Comparison of ENCODE assay signal across 13 cellular contexts in the genomic region with DNA sequence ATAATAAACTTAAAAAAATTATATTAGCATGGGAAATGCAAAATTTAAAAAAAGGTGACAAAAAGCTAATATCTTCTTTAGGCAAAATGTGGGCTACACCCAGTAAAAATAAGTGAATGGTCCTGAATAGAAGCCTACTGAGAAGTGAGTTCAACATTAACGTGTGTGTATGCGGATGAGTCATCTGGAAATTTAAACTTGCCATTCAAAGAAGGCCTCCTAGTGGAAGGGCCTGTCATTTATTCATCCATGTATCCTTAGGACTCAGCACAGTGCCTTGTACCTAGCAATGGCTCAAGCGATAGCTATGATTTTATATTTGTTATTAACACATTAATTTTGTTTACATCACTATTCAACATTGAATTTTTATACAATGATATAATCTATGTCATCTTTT.
DNase-seq lines count a peak whose midpoint lies in the region; ATAC-seq and TF ChIP-seq lines count a peak whose summit lies in the region.
"Had no signal": no experiment of that assay in that cellular context is flagged by ENCODE, and none has a peak within 500 bp of the region (broad histone marks: within the 10 kb centered on the region; RNA-seq: fewer than 3 reads in every experiment).

No MANE protein-coding gene starts in this region.

- H3K9me3 ChIP-seq in IMR-90 (ENCODE audit: control insufficient read depth, insufficient read depth, low read length), result 0 out of 2 replicates have a peak, but pooled peaks cover 3% of the 10 kb centered on the region
- H3K9me3 ChIP-seq in liver (ENCODE audit: control insufficient read depth in 4 of 4, low read length in 3 of 4), result no peaks in the 10 kb centered on the region
- H3K9me3 ChIP-seq in hepatocyte (ENCODE audit: low read depth), result no peaks in the 10 kb centered on the region
- H3K9me3 ChIP-seq: esophagus muscularis mucosa, uterus had no signal

- in situ Hi-C loops in IMR-90 (cut with MboI; ENCODE audit: low sequenced_read_pairs), result no loop called here
- in situ Hi-C loops in brain microvascular endothelial cell (cut with HindIII; ENCODE audit: low pct_ligation_motif_present, low sequenced_read_pairs), result no loop called here

- H3K36me3 ChIP-seq in IMR-90 (ENCODE audit: control insufficient read depth, insufficient read depth, low read length), result no peaks in the 10 kb centered on the region
- no peaks in the 10 kb centered on the region for H3K36me3 ChIP-seq in brain microvascular endothelial cell (replicated peaks)
- H3K36me3 ChIP-seq in liver (ENCODE audit: control insufficient read depth in 4 of 4, insufficient read depth in 3 of 4, low read depth in 1 of 4, low read length in 3 of 4), result no peaks in the 10 kb centered on the region
- H3K36me3 ChIP-seq in hepatocyte (replicated peaks; ENCODE audit: insufficient read depth, low read depth), result no peaks in the 10 kb centered on the region
- H3K36me3 ChIP-seq: esophagus muscularis mucosa, uterus had no signal

- CTCF ChIA-PET in IMR-90 (lab: Yijun Ruan, JAX), result no interaction called here

- H3K4me3 ChIP-seq in IMR-90 (ENCODE audit: insufficient read depth, low read depth, low read length) (no peak overlapping the region), brain microvascular endothelial cell (ENCODE audit: low read depth, low read length) (no peak overlapping the region), liver (ENCODE audit: low read depth in 1 of 3, low read length in 3 of 3) (no peak overlapping the region), hepatocyte (no peak overlapping the region)
- H3K4me3 ChIP-seq: esophagus muscularis mucosa, uterus had no signal

- H3K4me1 ChIP-seq in IMR-90 (ENCODE audit: control insufficient read depth, insufficient read depth, low read length) (no peaks in the 10 kb centered on the region), liver (ENCODE audit: control insufficient read depth in 4 of 4, insufficient read depth in 4 of 4, low read length in 3 of 4) (no peaks in the 10 kb centered on the region), hepatocyte (ENCODE audit: insufficient read depth) (no peaks in the 10 kb centered on the region)
- H3K4me1 ChIP-seq: esophagus muscularis mucosa, uterus had no signal

- H4K5ac ChIP-seq in IMR-90 (ENCODE audit: low read depth, low read length), result no peak overlapping the region

- no peak overlapping the region for H3K23ac ChIP-seq in IMR-90 (ENCODE audit: low read depth, low read length)

- TF ChIP-seq POLR2A in IMR-90 (IDR thresholded peaks at IDR 0.05; ENCODE audit: low read depth, low read length), result no peak

- H2BK5ac ChIP-seq in IMR-90 (ENCODE audit: low read depth, low read length, poor library complexity, severe bottlenecking), result no peak overlapping the region

- POLR2A ChIA-PET in IMR-90 (lab: Charles Lee; ENCODE audit: unreplicated experiment), result no interaction called here

- H3K27ac ChIP-seq in C4-2B (no peak overlapping the region), IMR-90 (ENCODE audit: insufficient read depth, low read length) (no peak overlapping the region), brain microvascular endothelial cell (no peak overlapping the region), liver (ENCODE audit: low read depth in 1 of 2, low read length in 2 of 2) (no peak overlapping the region), hepatocyte (no peak overlapping the region)
- H3K27ac ChIP-seq: esophagus muscularis mucosa, uterus had no signal

- dilution Hi-C loops in IMR-90 (cut with HindIII; ENCODE audit: low sequenced_read_pairs, unreplicated experiment), result no loop called here

- H3K4ac ChIP-seq in IMR-90 (ENCODE audit: low read depth, low read length), result no peak overlapping the region

- H3K4me2 ChIP-seq in IMR-90 (ENCODE audit: low read depth, low read length), result no peak overlapping the region
- H3K4me2 ChIP-seq in hepatocyte, result no peak overlapping the region

- H4K20me1 ChIP-seq in IMR-90 (ENCODE audit: insufficient read depth, low read length) (no peaks in the 10 kb centered on the region), hepatocyte (ENCODE audit: insufficient read depth, poor library complexity, severe bottlenecking) (no peaks in the 10 kb centered on the region)

- H2BK20ac ChIP-seq in IMR-90 (ENCODE audit: low read depth, low read length), result no peak overlapping the region

- H3K56ac ChIP-seq in IMR-90 (ENCODE audit: extremely low read depth, insufficient read depth, low read length), result no peak overlapping the region

- H3K14ac ChIP-seq in IMR-90 (replicated peaks; ENCODE audit: low read depth, low read length), result no peak overlapping the region

- H2BK15ac ChIP-seq in IMR-90 (ENCODE audit: low read depth, low read length), result no peak overlapping the region

- no CpG with 5 or more reads among the region's 3 CpGs for whole genome bisulfite sequencing in IMR-90 (ENCODE audit: extremely low coverage in 2 of 2, insufficient read length in 1 of 2), 2 experiments
- WGBS in liver, result 80% methylated on average over 3 of the region's 3 CpGs
- 90% methylated on average over 3 of the region's 3 CpGs for WGBS in hepatocyte (ENCODE audit: low lambda C conversion rate, missing lambda C conversion rate)

- no peak overlapping the region for H2AK9ac ChIP-seq in IMR-90 (replicated peaks; ENCODE audit: low read depth, low read length, poor library complexity)

- DNase-seq in IMR-90 (peak; percentile 11), brain microvascular endothelial cell (peak; percentile 19), D341Med (ENCODE audit: low spot score) (no peak), hepatocyte (ENCODE audit: low spot score) (no peak), NCI-H1436 (lab: John Stamatoyannopoulos, UW) (no peak)
- DNase-seq: activated naive CD4-positive, alpha-beta T cell treated with anti-CD3 and anti-CD28 coated beads, Interleukin-2, amount 50 U/mL, for 16 hours; NCI-H2081 treated with DMSO at 0.1 percent for 48 hours; stimulated activated CD4-positive, alpha-beta T cell treated with anti-CD3 and anti-CD28 coated beads, Interleukin-2, amount 100 ng/mL, for 48 hours; uterus had no signal

- no peaks in the 10 kb centered on the region for H3K9me1 ChIP-seq in IMR-90 (ENCODE audit: insufficient read depth, low read length)

- H3K18ac ChIP-seq in IMR-90 (ENCODE audit: low read depth, low read length), result no peak overlapping the region

- no peak overlapping the region for H3K9ac ChIP-seq in IMR-90 (ENCODE audit: low read depth, low read length)
- H3K9ac ChIP-seq in liver (ENCODE audit: low read depth in 1 of 2, low read length in 2 of 2), result no peak overlapping the region

- H3K27me3 ChIP-seq in IMR-90 (ENCODE audit: control insufficient read depth, insufficient read depth, low read length) (no peaks in the 10 kb centered on the region), brain microvascular endothelial cell (replicated peaks) (no peaks in the 10 kb centered on the region), liver (ENCODE audit: control insufficient read depth in 4 of 4, insufficient read depth in 4 of 4, low read length in 3 of 4) (no peaks in the 10 kb centered on the region), hepatocyte (no peaks in the 10 kb centered on the region)
- H3K27me3 ChIP-seq: esophagus muscularis mucosa, uterus had no signal

- no peak overlapping the region for H4K91ac ChIP-seq in IMR-90 (ENCODE audit: insufficient read depth, low read depth, low read length)

- TF ChIP-seq CTCF in C4-2B (conservative IDR thresholded peaks at IDR 0.05) (peak; percentile 27), IMR-90 (conservative IDR thresholded peaks at IDR 0.05; ENCODE audit: low read depth, low read length) (no peak; the same call in 1 of the 2 replicates), brain microvascular endothelial cell (IDR thresholded peaks at IDR 0.05; ENCODE audit: low read depth, low read length, missing control alignments) (peak; percentile 30), liver (IDR thresholded peaks at IDR 0.05; ENCODE audit: low read depth, low read length, missing input control) (peak; percentile 36), hepatocyte (IDR thresholded peaks at IDR 0.05; ENCODE audit: poor library complexity) (no peak)

- ATAC-seq in IMR-90 (ENCODE audit: low read depth), result no peak
- ATAC-seq in GM21390 (IDR thresholded peaks at IDR 0.05; ENCODE audit: unreplicated experiment), result no peak

- H2AK5ac ChIP-seq in IMR-90 (ENCODE audit: low read depth, low read length), result no peak overlapping the region

- no peak overlapping the region for H2BK120ac ChIP-seq in IMR-90 (ENCODE audit: low read depth, low read length)

- no peaks in the 10 kb centered on the region for H3K79me1 ChIP-seq in IMR-90 (ENCODE audit: low read depth in 1 of 2, low read length in 2 of 2)

- H3K79me2 ChIP-seq in hepatocyte, result no peaks in the 10 kb centered on the region

- TF ChIP-seq RAD21 in IMR-90 (IDR thresholded peaks at IDR 0.05; ENCODE audit: low read length) (no peak), liver (IDR thresholded peaks at IDR 0.05) (peak; percentile 65 to 69)

- BruUV-seq in IMR-90 (replicated peaks; lab: Mats Ljungman, UMichigan), result no TSS peak

- H3K9me2 ChIP-seq in hepatocyte (replicated peaks; ENCODE audit: insufficient read depth), result no peaks in the 10 kb centered on the region

- H4K8ac ChIP-seq in IMR-90 (ENCODE audit: low read depth in 2 of 2, low read length in 2 of 2), result no peak overlapping the region

- intact Hi-C loops in IMR-90 (cut with micrococcal nuclease), result no loop called here

- H2AFZ ChIP-seq in IMR-90 (replicated peaks; ENCODE audit: low read length, poor library complexity) (no peak overlapping the region), hepatocyte (no peak overlapping the region)

TF ChIP-seq in IMR-90, 13 proteins besides CTCF, POLR2A, EP300 and RAD21 (continues in another document):
- TF ChIP-seq, protein P1, sequence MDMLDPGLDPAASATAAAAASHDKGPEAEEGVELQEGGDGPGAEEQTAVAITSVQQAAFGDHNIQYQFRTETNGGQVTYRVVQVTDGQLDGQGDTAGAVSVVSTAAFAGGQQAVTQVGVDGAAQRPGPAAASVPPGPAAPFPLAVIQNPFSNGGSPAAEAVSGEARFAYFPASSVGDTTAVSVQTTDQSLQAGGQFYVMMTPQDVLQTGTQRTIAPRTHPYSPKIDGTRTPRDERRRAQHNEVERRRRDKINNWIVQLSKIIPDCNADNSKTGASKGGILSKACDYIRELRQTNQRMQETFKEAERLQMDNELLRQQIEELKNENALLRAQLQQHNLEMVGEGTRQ (IDR thresholded peaks at IDR 0.05; ENCODE audit: low read depth, low read length), result no peak

TF ChIP-seq in liver, 16 proteins besides CTCF, POLR2A, EP300 and RAD21:
- TF ChIP-seq, protein P2, sequence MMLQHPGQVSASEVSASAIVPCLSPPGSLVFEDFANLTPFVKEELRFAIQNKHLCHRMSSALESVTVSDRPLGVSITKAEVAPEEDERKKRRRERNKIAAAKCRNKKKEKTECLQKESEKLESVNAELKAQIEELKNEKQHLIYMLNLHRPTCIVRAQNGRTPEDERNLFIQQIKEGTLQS (IDR thresholded peaks at IDR 0.05), result no peak
- TF ChIP-seq, protein P3, sequence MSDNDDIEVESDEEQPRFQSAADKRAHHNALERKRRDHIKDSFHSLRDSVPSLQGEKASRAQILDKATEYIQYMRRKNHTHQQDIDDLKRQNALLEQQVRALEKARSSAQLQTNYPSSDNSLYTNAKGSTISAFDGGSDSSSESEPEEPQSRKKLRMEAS (IDR thresholded peaks at IDR 0.05), result no peak
- TF ChIP-seq NR2F2 (IDR thresholded peaks at IDR 0.05) (no peak), SP1 (IDR thresholded peaks at IDR 0.05) (no peak), JUND (IDR thresholded peaks at IDR 0.05) (peak; percentile 47 to 68)

Comparison
In these comparisons a context has a peak if more than half of its experiments do, and no peak if none do; other contexts are left out.
1. CTCF ChIP-seq: peak in C4-2B (single experiment), brain microvascular endothelial cell (single experiment) and liver (single experiment); none in IMR-90 (single experiment) and hepatocyte (single experiment).
2. DNase-seq: peak in IMR-90 (single experiment) and brain microvascular endothelial cell (single experiment); none in D341Med (single experiment), hepatocyte (single experiment) and NCI-H1436 (single experiment).